1 cellular context compared by ENCODE assay signal in the genomic region with DNA sequence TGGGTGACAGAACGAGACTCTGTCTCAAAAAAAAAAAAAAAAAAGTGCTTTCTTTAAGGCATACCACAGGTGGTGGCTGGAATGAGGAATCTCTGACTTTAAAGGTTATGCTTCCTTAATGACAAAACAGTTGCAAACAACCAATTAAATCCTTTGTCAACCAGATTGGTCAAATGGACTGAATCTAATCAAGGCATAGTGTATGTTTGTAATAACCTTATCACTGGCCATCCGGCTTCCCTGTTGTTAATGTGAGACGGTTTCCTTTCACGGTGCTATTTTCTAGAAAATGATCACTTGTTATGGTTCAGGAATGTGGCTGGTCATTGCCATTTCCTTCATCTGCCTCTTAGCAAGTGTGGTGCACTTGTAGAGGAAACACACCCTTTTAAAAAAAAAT.
TF ChIP-seq lines count a peak whose summit lies in the region.

No MANE protein-coding gene starts in this region.

TF ChIP-seq in IMR-90, 13 proteins besides CTCF, POLR2A, EP300 and RAD21 (continued from another document):
- no peak for TF ChIP-seq FOS (IDR thresholded peaks at IDR 0.05; ENCODE audit: low read depth, low read length)
- TF ChIP-seq MXI1 (IDR thresholded peaks at IDR 0.05; ENCODE audit: borderline replicate concordance, low read depth, low read length) = no peak
- no peak for TF ChIP-seq MAZ (IDR thresholded peaks at IDR 0.05; ENCODE audit: borderline replicate concordance, low read depth, low read length)
- TF ChIP-seq BHLHE40 (IDR thresholded peaks at IDR 0.05; ENCODE audit: low read depth, low read length) = no peak
- no peak for TF ChIP-seq RCOR1 (IDR thresholded peaks at IDR 0.05; ENCODE audit: insufficient replicate concordance, low read length)
- TF ChIP-seq NFE2L2 (IDR thresholded peaks at IDR 0.05; ENCODE audit: low read depth, low read length) = no peak
- TF ChIP-seq CEBPB (IDR thresholded peaks at IDR 0.05; ENCODE audit: low read depth, low read length) = no peak
- no peak for TF ChIP-seq CHD1 (IDR thresholded peaks at IDR 0.05; ENCODE audit: low read depth, low read length)
- TF ChIP-seq, protein P1, sequence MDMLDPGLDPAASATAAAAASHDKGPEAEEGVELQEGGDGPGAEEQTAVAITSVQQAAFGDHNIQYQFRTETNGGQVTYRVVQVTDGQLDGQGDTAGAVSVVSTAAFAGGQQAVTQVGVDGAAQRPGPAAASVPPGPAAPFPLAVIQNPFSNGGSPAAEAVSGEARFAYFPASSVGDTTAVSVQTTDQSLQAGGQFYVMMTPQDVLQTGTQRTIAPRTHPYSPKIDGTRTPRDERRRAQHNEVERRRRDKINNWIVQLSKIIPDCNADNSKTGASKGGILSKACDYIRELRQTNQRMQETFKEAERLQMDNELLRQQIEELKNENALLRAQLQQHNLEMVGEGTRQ (IDR thresholded peaks at IDR 0.05; ENCODE audit: low read depth, low read length) = no peak
- TF ChIP-seq, protein P2, sequence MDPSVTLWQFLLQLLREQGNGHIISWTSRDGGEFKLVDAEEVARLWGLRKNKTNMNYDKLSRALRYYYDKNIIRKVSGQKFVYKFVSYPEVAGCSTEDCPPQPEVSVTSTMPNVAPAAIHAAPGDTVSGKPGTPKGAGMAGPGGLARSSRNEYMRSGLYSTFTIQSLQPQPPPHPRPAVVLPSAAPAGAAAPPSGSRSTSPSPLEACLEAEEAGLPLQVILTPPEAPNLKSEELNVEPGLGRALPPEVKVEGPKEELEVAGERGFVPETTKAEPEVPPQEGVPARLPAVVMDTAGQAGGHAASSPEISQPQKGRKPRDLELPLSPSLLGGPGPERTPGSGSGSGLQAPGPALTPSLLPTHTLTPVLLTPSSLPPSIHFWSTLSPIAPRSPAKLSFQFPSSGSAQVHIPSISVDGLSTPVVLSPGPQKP (IDR thresholded peaks at IDR 0.05; ENCODE audit: borderline replicate concordance, low read depth, low read length) = no peak
TF ChIP-seq in IMR-90: peak in this region for 0.
